Comparison of ENCODE assay signal across 8 cellular contexts in the genomic region with DNA sequence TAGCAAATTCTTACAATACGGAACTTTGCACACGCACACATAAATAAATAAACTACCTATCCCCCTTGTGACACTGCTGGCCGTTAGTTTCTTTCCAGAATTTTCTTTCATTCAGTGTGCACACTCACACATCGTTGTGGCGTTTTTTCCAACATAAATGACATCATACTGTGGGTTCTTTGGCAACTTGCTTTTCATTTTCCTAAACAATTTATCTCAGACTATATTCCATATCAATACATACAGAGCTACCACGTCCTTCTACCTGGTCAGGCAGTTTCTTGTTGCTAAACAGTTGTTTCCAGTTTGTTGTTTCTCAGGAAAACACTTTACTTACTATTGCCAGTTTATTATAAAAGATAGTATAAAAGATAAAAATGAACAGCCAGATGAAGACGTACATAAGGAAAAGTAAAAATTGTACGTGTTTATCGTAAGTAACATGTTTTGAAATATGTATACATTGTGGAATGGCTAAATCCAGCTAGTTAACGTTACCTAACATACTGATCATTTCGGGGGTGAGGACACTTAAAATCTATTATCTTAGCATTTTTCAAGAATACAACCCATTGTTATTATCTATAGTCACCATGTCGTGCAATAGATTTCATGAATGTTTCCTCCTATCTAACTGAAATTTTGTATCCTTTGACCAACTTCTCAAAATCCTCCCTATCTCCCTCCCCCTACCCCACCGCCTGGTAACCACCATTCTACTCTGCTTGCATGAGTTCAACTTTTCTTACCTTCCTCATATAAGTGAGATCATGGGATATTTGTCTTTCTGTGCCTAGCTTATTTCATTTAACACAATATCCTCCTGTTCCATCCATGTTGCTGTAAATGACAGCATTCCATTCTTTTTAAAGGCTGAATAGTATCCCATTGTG. TPM values are rescaled to one million over a fixed set of nuclear protein-coding genes. Genes with fewer than 3 reads are reported as not detected.
DNase-seq lines count a peak whose midpoint lies in the region; ATAC-seq and TF ChIP-seq lines count a peak whose summit lies in the region.

No MANE protein-coding gene starts in this region.

- peaks cover 4% of the 10 kb centered on the region for H3K4me1 ChIP-seq in mesendoderm (ENCODE audit: control insufficient read depth, low read depth, low read length)

- H3K9ac ChIP-seq in mesendoderm (ENCODE audit: low read length) = peak overlapping the region; percentile 47

- TF ChIP-seq CTCF in brain (conservative IDR thresholded peaks at IDR 0.05) = no peak

- peak overlapping the region; percentile 97 for H3K4me3 Mint-ChIP-seq in stimulated activated naive CD8-positive, alpha-beta T cell treated with anti-CD3 and anti-CD28 coated beads, Interleukin-15, Interleukin-2, amounts not matched to agents 100 ng/mL and 50 ng/mL, for 24 hours
- H3K4me3 Mint-ChIP-seq in brain = peak overlapping the region; percentile 85 to 97 (median 91)

- peaks cover 9% of the 10 kb centered on the region for H3K79me1 ChIP-seq in mesendoderm (ENCODE audit: low read length)

- H3K27me3 Mint-ChIP-seq in stimulated activated naive CD8-positive, alpha-beta T cell treated with anti-CD3 and anti-CD28 coated beads, Interleukin-15, Interleukin-2, amounts not matched to agents 100 ng/mL and 50 ng/mL, for 24 hours = no peaks in the 10 kb centered on the region
- H3K27me3 Mint-ChIP-seq in brain = peaks cover 5% of the 10 kb centered on the region

- H3K36me3 ChIP-seq in mesendoderm (ENCODE audit: control insufficient read depth, insufficient read depth, low read length) = no peaks in the 10 kb centered on the region

- peaks cover 49% of the 10 kb centered on the region for H3K4me1 Mint-ChIP-seq in stimulated activated naive CD8-positive, alpha-beta T cell treated with anti-CD3 and anti-CD28 coated beads, Interleukin-15, Interleukin-2, amounts not matched to agents 100 ng/mL and 50 ng/mL, for 24 hours (ENCODE audit: low read depth)
- peaks cover 52% of the 10 kb centered on the region for H3K4me1 Mint-ChIP-seq in brain

- peak overlapping the region; percentile 45 for H3K56ac ChIP-seq in mesendoderm (ENCODE audit: low read length)

- no peak overlapping the region for H3K4me3 ChIP-seq in mesendoderm (ENCODE audit: low read length)

- no peak overlapping the region for H4K8ac ChIP-seq in mesendoderm (ENCODE audit: low read depth, low read length)

- no peak overlapping the region for H2BK5ac ChIP-seq in mesendoderm (ENCODE audit: low read length)

- no peak overlapping the region for H2BK120ac ChIP-seq in mesendoderm (ENCODE audit: low read depth, low read length)

- H4K5ac ChIP-seq in mesendoderm (ENCODE audit: low read length) = no peak overlapping the region

- peak overlapping the region; percentile 74 for H3K27ac Mint-ChIP-seq in stimulated activated naive CD8-positive, alpha-beta T cell treated with anti-CD3 and anti-CD28 coated beads, Interleukin-15, Interleukin-2, amounts not matched to agents 100 ng/mL and 50 ng/mL, for 24 hours
- H3K27ac Mint-ChIP-seq in brain = peak overlapping the region; percentile 89 to 98 (median 95)

- no peaks in the 10 kb centered on the region for H3K27me3 ChIP-seq in mesendoderm (ENCODE audit: insufficient read depth, low read length, poor library complexity)

- H3K4me2 ChIP-seq in mesendoderm (ENCODE audit: low read length) = no peak overlapping the region

- no peak for DNase-seq in stimulated activated naive CD8-positive, alpha-beta T cell treated with anti-CD3 and anti-CD28 coated beads, Interleukin-15, Interleukin-2, amounts not matched to agents 100 U/mL and 50 U/mL, for 24 hours
- DNase-seq in mesendoderm (no peak), NCI-H345 treated with DMSO at 0.1 percent for 48 hours (lab: John Stamatoyannopoulos, UW; ENCODE audit: unreplicated experiment) (no peak), DMS79 treated with DMSO at 0.1 percent for 48 hours (lab: John Stamatoyannopoulos, UW) (no peak)

- H3K79me2 ChIP-seq in mesendoderm (ENCODE audit: control insufficient read depth, insufficient read depth, low read length) = peaks cover 24% of the 10 kb centered on the region

- no peaks in the 10 kb centered on the region for H3K9me3 Mint-ChIP-seq in stimulated activated naive CD8-positive, alpha-beta T cell treated with anti-CD3 and anti-CD28 coated beads, Interleukin-15, Interleukin-2, amounts not matched to agents 100 ng/mL and 50 ng/mL, for 24 hours
- H3K9me3 Mint-ChIP-seq in brain = peaks cover 0 to 5% (median 2%) of the 10 kb centered on the region in 5 experiments

- no peak overlapping the region for H3K4ac ChIP-seq in mesendoderm (ENCODE audit: low read depth, low read length)

- WGBS in mesendoderm (ENCODE audit: extremely low coverage, insufficient coverage, low lambda C conversion rate) = 100% methylated on average over 3 of the region's 13 CpGs

- ATAC-seq in stimulated activated naive CD8-positive, alpha-beta T cell treated with anti-CD3 and anti-CD28 coated beads, Interleukin-15, Interleukin-2, amounts not matched to agents 100 U/mL and 50 U/mL, for 24 hours = no peak
- ATAC-seq in HG02571 (IDR thresholded peaks at IDR 0.05; ENCODE audit: unreplicated experiment) (no peak), GM21423 (IDR thresholded peaks at IDR 0.05; ENCODE audit: unreplicated experiment) (no peak)

- no peak overlapping the region for H3K18ac ChIP-seq in mesendoderm (ENCODE audit: low read length)

- no peak overlapping the region for H3K23ac ChIP-seq in mesendoderm (ENCODE audit: low read length)

- no peak overlapping the region for H3K27ac ChIP-seq in mesendoderm (ENCODE audit: low read depth, low read length)

- H3K36me3 Mint-ChIP-seq in stimulated activated naive CD8-positive, alpha-beta T cell treated with anti-CD3 and anti-CD28 coated beads, Interleukin-15, Interleukin-2, amounts not matched to agents 100 ng/mL and 50 ng/mL, for 24 hours (ENCODE audit: low read depth) = peaks cover 14% of the 10 kb centered on the region
- peaks cover 17% of the 10 kb centered on the region for H3K36me3 Mint-ChIP-seq in brain

- no peak overlapping the region for H2BK15ac ChIP-seq in mesendoderm (replicated peaks; ENCODE audit: low read depth)

- no peak overlapping the region for H2AK5ac ChIP-seq in mesendoderm (ENCODE audit: low read length)

RNA-seq across cellular contexts. Expression of a gene that starts 1.2 kb away (rescaled TPM):
- polyA plus RNA-seq in brain (ENCODE audit: insufficient read depth, low read depth, low replicate concordance) = 8.3 TPM
- 19.1 TPM for polyA plus RNA-seq in mesendoderm (2013, experiment 1 of 2)
- polyA plus RNA-seq in mesendoderm (2013, experiment 2 of 2) = 19.0 TPM

RNA-seq across cellular contexts. Expression of a gene that starts 19.0 kb away (rescaled TPM):
- 1.1 TPM for polyA plus RNA-seq in brain (ENCODE audit: insufficient read depth, low read depth, low replicate concordance)
- 5.1 TPM for polyA plus RNA-seq in mesendoderm (2013, experiment 1 of 2)
- 5.4 TPM for polyA plus RNA-seq in mesendoderm (2013, experiment 2 of 2)

RNA-seq across cellular contexts. Expression of a gene that starts 39.2 kb away (rescaled TPM):
- 10.3 TPM for polyA plus RNA-seq in brain (ENCODE audit: insufficient read depth, low read depth, low replicate concordance)
- polyA plus RNA-seq in mesendoderm (2013, experiment 1 of 2) = 7.0 TPM
- polyA plus RNA-seq in mesendoderm (2013, experiment 2 of 2) = 5.9 TPM
